9 cellular contexts compared by ENCODE assay signal in the genomic region with DNA sequence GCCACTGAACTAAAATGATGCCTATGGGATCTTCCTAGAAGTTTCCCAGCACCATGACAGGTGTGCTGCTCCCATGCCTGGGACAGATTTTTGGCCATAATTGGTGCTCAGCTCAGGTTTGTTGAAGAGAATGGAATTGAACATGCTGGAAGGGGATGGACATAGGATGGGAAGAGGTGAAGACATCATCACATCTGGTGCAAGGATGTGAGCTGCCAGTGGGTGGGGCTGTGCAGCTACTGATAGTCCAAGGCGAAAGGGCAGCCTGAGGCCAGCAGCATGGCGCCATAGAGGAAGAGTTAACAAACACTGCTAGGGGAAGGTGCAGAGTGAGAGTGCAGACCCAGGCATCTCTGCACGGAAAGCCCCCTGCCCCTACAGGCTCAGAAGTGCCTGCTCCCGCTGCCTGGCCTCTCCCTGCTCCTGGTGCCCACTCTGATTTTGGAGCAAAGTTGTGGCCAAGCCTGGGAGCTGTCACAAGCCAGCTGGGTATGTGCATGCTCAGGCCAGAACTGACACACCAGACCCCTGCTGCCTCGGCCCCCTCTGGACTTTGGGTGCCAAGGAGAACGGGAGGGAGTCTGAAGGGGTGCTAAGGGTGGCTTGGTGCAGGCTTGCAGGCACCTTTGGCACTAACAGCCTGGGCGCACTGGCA.
DNase-seq lines count a peak whose midpoint lies in the region; ATAC-seq, FAIRE-seq and TF ChIP-seq lines count a peak whose summit lies in the region.
"Had no signal": no experiment of that assay in that cellular context is flagged by ENCODE, and none has a peak within 500 bp of the region (broad histone marks: within the 10 kb centered on the region; RNA-seq: fewer than 3 reads in every experiment).

No MANE protein-coding gene starts in this region.

- 25% methylated on average over 7 of the region's 7 CpGs for WGBS in A549 (ENCODE audit: missing lambda C conversion rate)

- FAIRE-seq in A549 (lab: Jason Lieb, UNC), result no peak

- H3K9me3 ChIP-seq in A549 (0 out of 3 replicates have a peak, but pooled peaks cover 2% of the 10 kb centered on the region), T-helper 17 cell (ENCODE audit: control insufficient read depth, low read length, poor library complexity, severe bottlenecking) (no peaks in the 10 kb centered on the region)

- CTCF ChIA-PET in A549 (lab: Yijun Ruan, JAX), result interaction anchor here (0.6 to 2.6 kb wide), 28 partner anchors 8 to 234 kb away, joined by 3 to 47 read pairs (median 3); no protein-coding TSS in a partner anchor
- CTCF ChIA-PET in GM10248 (lab: Yijun Ruan, JAX), result interaction anchor here (0.8 to 1.6 kb wide), 4 partner anchors 10 to 215 kb away, joined by 3 to 4 read pairs (median 4); no protein-coding TSS in a partner anchor

- TF ChIP-seq CTCF in A549 (IDR thresholded peaks at IDR 0.05) (peak; percentile 49), GM10248 (IDR thresholded peaks at IDR 0.05; ENCODE audit: control extremely low read depth, extremely low read depth, low read depth, missing control alignments) (peak; percentile 48)

- peaks cover 19% of the 10 kb centered on the region for H3K27me3 Mint-ChIP-seq in T-helper 17 cell

- DNase-seq in A549 (ENCODE audit: low read depth in 1 of 2, low spot score in 1 of 2) (peak; percentile 66 to 76), GM10248 (ENCODE audit: extremely low spot score) (peak; percentile 61), NCI-H1417 treated with DMSO at 0.1 percent for 48 hours (lab: John Stamatoyannopoulos, UW) (peak; percentile 15), T-helper 17 cell (no peak), glomerular visceral epithelial cell (ENCODE audit: extremely low spot score) (peak; percentile 56), retina (peak; percentile 79)
- DNase-seq in activated effector memory CD4-positive, alpha-beta T cell treated with anti-CD3 and anti-CD28 coated beads, Interleukin-2, amount 50 U/mL, for 16 hours, result no peak

- peak; percentile 72 to 83 for TF ChIP-seq RAD21 in A549 (conservative IDR thresholded peaks at IDR 0.05 in 1 of 2, IDR thresholded peaks at IDR 0.05 in 1 of 2)

- peaks cover 31% of the 10 kb centered on the region for H3K4me1 Mint-ChIP-seq in T-helper 17 cell

- H3K4me3 Mint-ChIP-seq in T-helper 17 cell, result no peak overlapping the region
- H3K4me3 Mint-ChIP-seq: stimulated activated naive CD8-positive, alpha-beta T cell treated with anti-CD3 and anti-CD28 coated beads, Interleukin-15, Interleukin-2, amounts not matched to agents 100 ng/mL and 50 ng/mL, for 24 hours had no signal

- peaks cover 6% of the 10 kb centered on the region; the same call in 1 of the 3 replicates for H3K4me1 ChIP-seq in A549

- H3K27ac ChIP-seq in A549, result peak overlapping the region in 1 of 2 experiments; percentile 46; a peak in 2 of 6 replicates

- POLR2A ChIA-PET in A549 (lab: Yijun Ruan, JAX), result no interaction called here
- POLR2A ChIA-PET in GM10248 (lab: Yijun Ruan, JAX), result no interaction called here

- H3K4me3 ChIP-seq in A549, result no peak overlapping the region

- TF ChIP-seq POLR2A in A549 (IDR thresholded peaks at IDR 0.05; ENCODE audit: low read length), result no peak

- H3K36me3 Mint-ChIP-seq in T-helper 17 cell (ENCODE audit: low read depth), result peaks cover 2% of the 10 kb centered on the region

- TF ChIP-seq EP300 in A549 (IDR thresholded peaks at IDR 0.05), result no peak

- H3K4me2 ChIP-seq in A549, result no peak overlapping the region

- ATAC-seq in A549 (peak; percentile 90 to 99), T-helper 17 cell (peak; percentile 45), HG03378 (IDR thresholded peaks at IDR 0.05; ENCODE audit: unreplicated experiment) (no peak)

- H3K27ac Mint-ChIP-seq in T-helper 17 cell, result no peak overlapping the region
- H3K27ac Mint-ChIP-seq: stimulated activated naive CD8-positive, alpha-beta T cell treated with anti-CD3 and anti-CD28 coated beads, Interleukin-15, Interleukin-2, amounts not matched to agents 100 ng/mL and 50 ng/mL, for 24 hours had no signal

TF ChIP-seq in A549, 52 proteins besides CTCF, POLR2A, EP300 and RAD21:
- TF ChIP-seq, protein P1, sequence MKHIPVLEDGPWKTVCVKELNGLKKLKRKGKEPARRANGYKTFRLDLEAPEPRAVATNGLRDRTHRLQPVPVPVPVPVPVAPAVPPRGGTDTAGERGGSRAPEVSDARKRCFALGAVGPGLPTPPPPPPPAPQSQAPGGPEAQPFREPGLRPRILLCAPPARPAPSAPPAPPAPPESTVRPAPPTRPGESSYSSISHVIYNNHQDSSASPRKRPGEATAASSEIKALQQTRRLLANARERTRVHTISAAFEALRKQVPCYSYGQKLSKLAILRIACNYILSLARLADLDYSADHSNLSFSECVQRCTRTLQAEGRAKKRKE (CRISPR knock-in tag; IDR thresholded peaks at IDR 0.05; ENCODE audit: low read depth), result no peak
- no peak for TF ChIP-seq ESRRA (IDR thresholded peaks at IDR 0.05; ENCODE audit: borderline replicate concordance, low read length)
- no peak for TF ChIP-seq CEBPB (IDR thresholded peaks at IDR 0.05)
- TF ChIP-seq CHD4 (IDR thresholded peaks at IDR 0.05; ENCODE audit: borderline replicate concordance), result no peak
- peak; percentile 65 for TF ChIP-seq SMC3 (IDR thresholded peaks at IDR 0.05)
TF ChIP-seq in A549: peak in this region for 1.

Comparison
In these comparisons a context has a peak if more than half of its experiments do, and no peak if none do; other contexts are left out.
1. DNase-seq: peak in A549 (2 of 2), GM10248 (single experiment), NCI-H1417 treated with DMSO at 0.1 percent for 48 hours (single experiment), glomerular visceral epithelial cell (single experiment) and retina (single experiment); none in T-helper 17 cell (0 of 3) and activated effector memory CD4-positive, alpha-beta T cell treated with anti-CD3 and anti-CD28 coated beads, Interleukin-2, amount 50 U/mL, for 16 hours (single experiment).